Comparison of ENCODE assay signal across 1 cellular context in the genomic region with DNA sequence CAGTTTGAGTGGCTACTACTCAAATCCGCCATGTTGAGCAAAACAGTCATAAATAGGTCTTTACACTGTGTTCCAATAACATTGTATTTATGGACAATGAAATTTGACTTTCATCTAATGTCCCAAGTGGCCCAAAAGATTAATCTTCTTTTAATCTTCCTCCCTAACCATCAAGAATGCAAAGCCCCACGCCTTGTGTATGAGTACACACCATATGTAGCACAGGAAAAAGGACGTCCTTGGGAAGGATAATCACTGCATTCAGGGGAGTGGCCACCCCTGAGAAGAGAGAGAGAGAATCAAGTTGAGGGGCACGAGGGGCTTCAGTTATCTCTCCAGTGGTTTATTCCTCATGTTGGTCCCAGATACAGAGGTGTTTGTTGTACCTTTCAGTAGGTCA.
TF ChIP-seq lines count a peak whose summit lies in the region.

No MANE protein-coding gene starts in this region.

TF ChIP-seq in GM23338, 12 proteins besides CTCF, POLR2A, EP300 and RAD21 (continued from another document):
- TF ChIP-seq, protein P1, sequence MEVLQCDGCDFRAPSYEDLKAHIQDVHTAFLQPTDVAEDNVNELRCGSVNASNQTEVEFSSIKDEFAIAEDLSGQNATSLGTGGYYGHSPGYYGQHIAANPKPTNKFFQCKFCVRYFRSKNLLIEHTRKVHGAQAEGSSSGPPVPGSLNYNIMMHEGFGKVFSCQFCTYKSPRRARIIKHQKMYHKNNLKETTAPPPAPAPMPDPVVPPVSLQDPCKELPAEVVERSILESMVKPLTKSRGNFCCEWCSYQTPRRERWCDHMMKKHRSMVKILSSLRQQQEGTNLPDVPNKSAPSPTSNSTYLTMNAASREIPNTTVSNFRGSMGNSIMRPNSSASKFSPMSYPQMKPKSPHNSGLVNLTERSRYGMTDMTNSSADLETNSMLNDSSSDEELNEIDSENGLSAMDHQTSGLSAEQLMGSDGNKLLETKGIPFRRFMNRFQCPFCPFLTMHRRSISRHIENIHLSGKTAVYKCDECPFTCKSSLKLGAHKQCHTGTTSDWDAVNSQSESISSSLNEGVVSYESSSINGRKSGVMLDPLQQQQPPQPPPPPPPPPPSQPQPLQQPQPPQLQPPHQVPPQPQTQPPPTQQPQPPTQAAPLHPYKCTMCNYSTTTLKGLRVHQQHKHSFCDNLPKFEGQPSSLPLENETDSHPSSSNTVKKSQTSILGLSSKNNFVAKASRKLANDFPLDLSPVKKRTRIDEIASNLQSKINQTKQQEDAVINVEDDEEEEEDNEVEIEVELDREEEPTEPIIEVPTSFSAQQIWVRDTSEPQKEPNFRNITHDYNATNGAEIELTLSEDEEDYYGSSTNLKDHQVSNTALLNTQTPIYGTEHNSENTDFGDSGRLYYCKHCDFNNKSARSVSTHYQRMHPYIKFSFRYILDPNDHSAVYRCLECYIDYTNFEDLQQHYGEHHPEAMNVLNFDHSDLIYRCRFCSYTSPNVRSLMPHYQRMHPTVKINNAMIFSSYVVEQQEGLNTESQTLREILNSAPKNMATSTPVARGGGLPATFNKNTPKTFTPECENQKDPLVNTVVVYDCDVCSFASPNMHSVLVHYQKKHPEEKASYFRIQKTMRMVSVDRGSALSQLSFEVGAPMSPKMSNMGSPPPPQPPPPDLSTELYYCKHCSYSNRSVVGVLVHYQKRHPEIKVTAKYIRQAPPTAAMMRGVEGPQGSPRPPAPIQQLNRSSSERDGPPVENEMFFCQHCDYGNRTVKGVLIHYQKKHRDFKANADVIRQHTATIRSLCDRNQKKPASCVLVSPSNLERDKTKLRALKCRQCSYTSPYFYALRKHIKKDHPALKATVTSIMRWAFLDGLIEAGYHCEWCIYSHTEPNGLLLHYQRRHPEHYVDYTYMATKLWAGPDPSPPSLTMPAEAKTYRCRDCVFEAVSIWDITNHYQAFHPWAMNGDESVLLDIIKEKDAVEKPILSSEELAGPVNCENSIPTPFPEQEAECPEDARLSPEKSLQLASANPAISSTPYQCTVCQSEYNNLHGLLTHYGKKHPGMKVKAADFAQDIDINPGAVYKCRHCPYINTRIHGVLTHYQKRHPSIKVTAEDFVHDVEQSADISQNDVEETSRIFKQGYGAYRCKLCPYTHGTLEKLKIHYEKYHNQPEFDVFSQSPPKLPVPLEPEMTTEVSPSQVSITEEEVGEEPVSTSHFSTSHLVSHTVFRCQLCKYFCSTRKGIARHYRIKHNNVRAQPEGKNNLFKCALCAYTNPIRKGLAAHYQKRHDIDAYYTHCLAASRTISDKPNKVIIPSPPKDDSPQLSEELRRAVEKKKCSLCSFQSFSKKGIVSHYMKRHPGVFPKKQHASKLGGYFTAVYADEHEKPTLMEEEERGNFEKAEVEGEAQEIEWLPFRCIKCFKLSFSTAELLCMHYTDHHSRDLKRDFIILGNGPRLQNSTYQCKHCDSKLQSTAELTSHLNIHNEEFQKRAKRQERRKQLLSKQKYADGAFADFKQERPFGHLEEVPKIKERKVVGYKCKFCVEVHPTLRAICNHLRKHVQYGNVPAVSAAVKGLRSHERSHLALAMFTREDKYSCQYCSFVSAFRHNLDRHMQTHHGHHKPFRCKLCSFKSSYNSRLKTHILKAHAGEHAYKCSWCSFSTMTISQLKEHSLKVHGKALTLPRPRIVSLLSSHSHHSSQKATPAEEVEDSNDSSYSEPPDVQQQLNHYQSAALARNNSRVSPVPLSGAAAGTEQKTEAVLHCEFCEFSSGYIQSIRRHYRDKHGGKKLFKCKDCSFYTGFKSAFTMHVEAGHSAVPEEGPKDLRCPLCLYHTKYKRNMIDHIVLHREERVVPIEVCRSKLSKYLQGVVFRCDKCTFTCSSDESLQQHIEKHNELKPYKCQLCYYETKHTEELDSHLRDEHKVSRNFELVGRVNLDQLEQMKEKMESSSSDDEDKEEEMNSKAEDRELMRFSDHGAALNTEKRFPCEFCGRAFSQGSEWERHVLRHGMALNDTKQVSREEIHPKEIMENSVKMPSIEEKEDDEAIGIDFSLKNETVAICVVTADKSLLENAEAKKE (CRISPR knock-in tag; IDR thresholded peaks at IDR 0.05): no peak
- TF ChIP-seq CREB1 (CRISPR knock-in tag; IDR thresholded peaks at IDR 0.05; ENCODE audit: low read depth): no peak
- TF ChIP-seq JUNB (IDR thresholded peaks at IDR 0.05; ENCODE audit: unreplicated experiment): no peak
- TF ChIP-seq POLR2AphosphoS5 (IDR thresholded peaks at IDR 0.05; ENCODE audit: low read depth): no peak
